ENCODE assay signal across 16 cellular contexts in the genomic region with DNA sequence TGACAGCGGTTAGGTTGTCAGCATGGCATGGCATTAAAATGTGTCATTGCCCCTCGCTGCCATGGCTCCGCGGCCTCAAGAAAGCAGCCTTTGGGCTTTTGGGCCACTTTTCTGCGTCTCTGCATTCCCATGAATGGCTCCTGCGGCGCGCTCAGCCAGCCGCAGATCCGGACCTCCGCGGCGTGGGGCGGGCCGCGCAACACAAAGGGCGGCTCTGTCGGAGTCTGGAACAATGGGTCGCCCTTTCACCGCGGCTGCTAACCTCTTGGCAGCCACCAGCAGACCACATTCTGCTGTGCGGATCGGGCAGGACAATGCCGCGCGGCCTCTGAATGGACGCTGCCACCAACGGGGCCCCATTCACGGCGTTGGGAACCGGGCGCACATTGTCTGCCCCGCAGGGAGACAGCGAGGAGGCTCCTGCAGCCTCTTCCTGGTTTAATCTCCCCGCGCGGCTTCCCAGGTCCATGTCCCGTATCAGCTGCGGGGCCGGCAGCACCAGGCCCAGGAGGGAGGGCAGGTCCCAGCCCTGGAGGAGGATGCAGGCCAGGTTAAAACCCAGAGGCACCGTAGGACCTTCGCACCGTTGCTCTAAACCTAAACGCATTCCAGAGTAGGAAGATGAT.
DNase-seq lines count a peak whose midpoint lies in the region; ATAC-seq and TF ChIP-seq lines count a peak whose summit lies in the region.
"Had no signal": no experiment of that assay in that cellular context is flagged by ENCODE, and none has a peak within 500 bp of the region (broad histone marks: within the 10 kb centered on the region; RNA-seq: fewer than 3 reads in every experiment).

No MANE protein-coding gene starts in this region.

- no peak for ATAC-seq in GM18868 (IDR thresholded peaks at IDR 0.05; ENCODE audit: unreplicated experiment)
- ATAC-seq: HCT116 had no signal

- no peak overlapping the region for H2AFZ ChIP-seq in neural progenitor cell (replicated peaks)

- H3K4me2 ChIP-seq in neural progenitor cell, result peak overlapping the region; percentile 78

- intact Hi-C loops in CD14-positive monocyte (cut with micrococcal nuclease), result no loop called here
- intact Hi-C loops in A673 (cut with micrococcal nuclease; ENCODE audit: unreplicated experiment), result no loop called here

- H3K4me1 ChIP-seq in neural progenitor cell (peaks cover 20% of the 10 kb centered on the region), A673 (ENCODE audit: insufficient read depth, low read length, poor library complexity, severe bottlenecking) (no peaks in the 10 kb centered on the region)
- H3K4me1 ChIP-seq: SJCRH30, vagina had no signal

- H4K20me1 ChIP-seq in neural progenitor cell (ENCODE audit: low read depth), result peaks cover 68% of the 10 kb centered on the region

- no peak overlapping the region for H3K4me3 Mint-ChIP-seq in CD14-positive monocyte
- H3K4me3 Mint-ChIP-seq in brain, result peak overlapping the region in 4 of 5 experiments; percentile 24 to 53 (median 28)
- H3K4me3 Mint-ChIP-seq in neural progenitor cell, result peak overlapping the region; percentile 74

- CTCF ChIA-PET in A673 (lab: Charles Lee), result no interaction called here

- DNase-seq in CD14-positive monocyte (ENCODE audit: low spot score) (peak; percentile 35), hypothalamus (lab: John Stamatoyannopoulos, UW) (peak in 49 of 51 donors; percentile 33 to 96 (median 83)), neural progenitor cell (ENCODE audit: low spot score) (peak; percentile 97), A673 (ENCODE audit: low spot score) (no peak), DMS 273 treated with DMSO at 0.1 percent for 48 hours (lab: John Stamatoyannopoulos, UW) (no peak), NCI-H1436 treated with DMSO at 0.1 percent for 48 hours (lab: John Stamatoyannopoulos, UW) (no peak)
- DNase-seq: activated CD8-positive, alpha-beta memory T cell treated with anti-CD3 and anti-CD28 coated beads, Interleukin-2, amount 50 U/mL, for 48 hours; NCI-H1105 treated with DMSO at 0.1 percent for 48 hours; NCI-H774; SJCRH30; stimulated activated CD4-positive, alpha-beta T cell treated with anti-CD3 and anti-CD28 coated beads, Interleukin-12 subunit alpha, Interleukin-12 subunit beta, amount 100 ng/mL, for 4 hours; WERI-Rb-1 had no signal

- H3F3A ChIP-seq in neural progenitor cell (ENCODE audit: low read depth), result peaks cover 22% of the 10 kb centered on the region

- H3K27ac Mint-ChIP-seq in CD14-positive monocyte (no peak overlapping the region), brain (peak overlapping the region in 1 of 5 experiments; percentile 32), neural progenitor cell (peak overlapping the region; percentile 86)

- H3K4me1 Mint-ChIP-seq in CD14-positive monocyte (no peaks in the 10 kb centered on the region), brain (peaks cover 36% of the 10 kb centered on the region), neural progenitor cell (peaks cover 64% of the 10 kb centered on the region)

- no peaks in the 10 kb centered on the region for H3K36me3 ChIP-seq in neural progenitor cell
- H3K36me3 ChIP-seq in A673 (ENCODE audit: insufficient read depth, low read length, poor library complexity, severe bottlenecking), result no peaks in the 10 kb centered on the region
- H3K36me3 ChIP-seq: SJCRH30, WERI-Rb-1 had no signal

- H3K9ac ChIP-seq in neural progenitor cell, result no peak overlapping the region

- no peak for TF ChIP-seq CTCF in CD14-positive monocyte (IDR thresholded peaks at IDR 0.05)
- TF ChIP-seq CTCF in brain (conservative IDR thresholded peaks at IDR 0.05), result no peak
- TF ChIP-seq CTCF in neural progenitor cell (IDR thresholded peaks at IDR 0.05), result no peak
- no peak for TF ChIP-seq CTCF in A673 (conservative IDR thresholded peaks at IDR 0.05; ENCODE audit: low read depth, low read length)

- H3K79me2 ChIP-seq in neural progenitor cell (ENCODE audit: low read depth), result no peaks in the 10 kb centered on the region

- H3K27me3 ChIP-seq in neural progenitor cell (peaks cover 67% of the 10 kb centered on the region), A673 (replicated peaks; ENCODE audit: insufficient read depth, low read depth, low read length, poor library complexity) (no peaks in the 10 kb centered on the region)
- H3K27me3 ChIP-seq: SJCRH30, vagina had no signal

- no TSS peak for BruUV-seq in A673 (replicated peaks; lab: Mats Ljungman, UMichigan)

- H3K27ac ChIP-seq in neural progenitor cell, result no peak overlapping the region
- H3K27ac ChIP-seq in A673 (ENCODE audit: low read depth, low read length, poor library complexity, severe bottlenecking), result no peak overlapping the region
- H3K27ac ChIP-seq: SJCRH30, vagina, WERI-Rb-1 had no signal

- peak overlapping the region; percentile 24 for H3K4me3 ChIP-seq in neural progenitor cell
- H3K4me3 ChIP-seq in A673 (ENCODE audit: low read depth, low read length, poor library complexity, severe bottlenecking), result no peak overlapping the region
- H3K4me3 ChIP-seq: SJCRH30, vagina had no signal

- POLR2A ChIA-PET in A673 (lab: Charles Lee; ENCODE audit: low non-redundant PET), result no interaction called here

- H3K36me3 Mint-ChIP-seq in CD14-positive monocyte (peaks cover 61 to 74% of the 10 kb centered on the region in 2 donors), brain (peaks cover 39% of the 10 kb centered on the region), neural progenitor cell (peaks cover 9% of the 10 kb centered on the region)

- H3K9me3 Mint-ChIP-seq in CD14-positive monocyte (peaks cover 22 to 50% (median 37%) of the 10 kb centered on the region in 7 donors), brain (peaks cover 0 to 3% (median 2%) of the 10 kb centered on the region in 5 experiments), neural progenitor cell (peaks cover 3% of the 10 kb centered on the region)

- H3K27me3 Mint-ChIP-seq in CD14-positive monocyte (ENCODE audit: low read depth in 3 of 3) (peaks cover 0 to 2% (median 0%) of the 10 kb centered on the region in 3 donors), brain (peaks cover 20% of the 10 kb centered on the region), neural progenitor cell (ENCODE audit: insufficient read depth, low read depth) (peaks cover 17% of the 10 kb centered on the region)

- H3K9me3 ChIP-seq in neural progenitor cell (ENCODE audit: low read depth), result no peaks in the 10 kb centered on the region
- H3K9me3 ChIP-seq in A673 (ENCODE audit: low read depth, low read length, poor library complexity, severe bottlenecking), result no peaks in the 10 kb centered on the region
- H3K9me3 ChIP-seq: SJCRH30, vagina had no signal

Comparison
In these comparisons a context has a peak if more than half of its experiments do, and no peak if none do; other contexts are left out.
1. DNase-seq: peak in CD14-positive monocyte (single experiment), hypothalamus (49 of 51) and neural progenitor cell (single experiment); none in A673 (single experiment), DMS 273 treated with DMSO at 0.1 percent for 48 hours (single experiment) and NCI-H1436 treated with DMSO at 0.1 percent for 48 hours (single experiment).
2. H3K4me3 Mint-ChIP-seq: peak in brain (4 of 5) and neural progenitor cell (single experiment); none in CD14-positive monocyte (0 of 2).